Comparison of ENCODE assay signal across 21 cellular contexts in the genomic region with DNA sequence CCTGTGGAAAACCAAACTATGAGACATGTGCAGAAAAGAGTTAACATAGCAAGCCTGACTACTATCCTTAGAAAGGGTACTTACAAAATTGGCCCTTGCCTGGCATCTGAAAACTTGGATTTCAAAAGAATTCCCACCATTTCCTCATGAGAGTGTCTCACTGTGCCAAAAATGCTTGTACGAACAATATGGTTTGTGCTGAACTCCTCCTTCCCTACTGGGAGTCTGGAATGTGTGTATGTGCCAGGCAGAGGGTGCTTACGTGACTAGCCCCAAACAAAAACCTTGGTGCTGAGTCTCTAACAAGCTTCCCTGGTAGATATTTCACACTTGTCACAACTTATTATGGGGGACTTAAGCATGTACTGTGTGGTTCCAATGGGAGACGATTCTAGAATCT.
"Had no signal": no experiment of that assay in that cellular context is flagged by ENCODE, and none has a peak within 500 bp of the region (broad histone marks: within the 10 kb centered on the region; RNA-seq: fewer than 3 reads in every experiment).

No MANE protein-coding gene starts in this region.

- H3K4me1 ChIP-seq: heart left ventricle, testis, tibial nerve had no signal

- H3K9me3 ChIP-seq: heart left ventricle, testis had no signal

- H3K4me3 ChIP-seq: coronary artery, heart left ventricle, lung, skin epidermis, testis, tibial nerve had no signal

- H3K27ac ChIP-seq: coronary artery, heart left ventricle, skin epidermis, testis, tibial nerve had no signal

- FAIRE-seq: frontal cortex had no signal

- ATAC-seq: esophagus mucosa; heart left ventricle; left colon; left ventricle myocardium superior; sciatic nerve; stimulated activated naive B cell treated with anti-CD40 and anti-IgM and Interleukin-4, amounts not matched to agents 10 μg/mL and 1 μg/mL and 100 μg/mL, for 72 hours; stimulated activated naive CD8-positive, alpha-beta T cell treated with anti-CD3 and anti-CD28 coated beads, Interleukin-15, amount 100 ng/mL, for 72 hours had no signal

- DNase-seq: effector CD8-positive, alpha-beta T cell; heart left ventricle; hippocampal formation; left colon; left ventricle myocardium superior; mesendoderm; naive B cell; nephron progenitor cell; posterior cingulate gyrus; stimulated activated CD4-positive, alpha-beta T cell treated with anti-CD3 and anti-CD28 coated beads, Interleukin-2, amount 100 ng/mL, for 24 hours; stimulated activated CD4-positive, alpha-beta T cell treated with anti-CD3 and anti-CD28 coated beads, Interleukin-4, amount 100 ng/mL, for 4 hours; stimulated activated naive B cell treated with anti-CD40 and anti-IgM and Interleukin-4, amounts not matched to agents 10 μg/mL and 1 μg/mL and 100 μg/mL, for 72 hours; stimulated activated naive CD8-positive, alpha-beta T cell treated with anti-CD3 and anti-CD28 coated beads, Interleukin-15, amount 100 ng/mL, for 72 hours; testis had no signal

- H3K27me3 ChIP-seq: heart left ventricle, testis, tibial nerve had no signal

- H3K36me3 ChIP-seq: heart left ventricle, tibial nerve had no signal
